Comparison of ENCODE assay signal across 2 cellular contexts in the genomic region with DNA sequence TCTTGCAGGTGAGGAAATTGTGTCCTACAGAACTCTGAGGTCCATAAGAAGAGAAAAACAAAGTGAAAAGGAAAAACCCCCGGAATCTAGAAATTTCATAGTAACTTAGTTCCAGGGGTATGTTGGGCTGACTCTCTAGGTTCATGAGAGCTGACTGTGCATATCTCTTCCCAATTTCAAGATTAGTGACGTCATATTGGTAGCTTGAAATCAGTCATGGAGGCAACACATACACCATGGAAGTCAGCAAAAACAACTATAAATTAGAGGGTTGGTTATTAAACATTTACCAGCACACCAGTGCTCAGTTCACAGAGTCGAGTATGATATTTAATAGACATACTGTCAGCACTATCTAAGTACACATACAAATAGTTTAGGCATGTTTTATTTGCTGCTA.
TF ChIP-seq lines count a peak whose summit lies in the region.

No MANE protein-coding gene starts in this region.

TF ChIP-seq in HepG2, 621 proteins besides CTCF, POLR2A, EP300 and RAD21:
- TF ChIP-seq KLF11 (CRISPR knock-in tag; IDR thresholded peaks at IDR 0.05) (no peak), CREB1 (IDR thresholded peaks at IDR 0.05) (peak; percentile 97), CREB1 (CRISPR knock-in tag; IDR thresholded peaks at IDR 0.05) (no peak), ATAD3A (CRISPR knock-in tag; IDR thresholded peaks at IDR 0.05) (no peak), ATF7 (IDR thresholded peaks at IDR 0.05) (peak; percentile 98), ATF7 (CRISPR knock-in tag; IDR thresholded peaks at IDR 0.05) (no peak), HDAC1 (CRISPR knock-in tag; IDR thresholded peaks at IDR 0.05) (no peak), ZBTB7B (CRISPR knock-in tag; IDR thresholded peaks at IDR 0.05) (no peak), TBP (CRISPR knock-in tag; IDR thresholded peaks at IDR 0.05) (no peak)
- TF ChIP-seq, protein P1, sequence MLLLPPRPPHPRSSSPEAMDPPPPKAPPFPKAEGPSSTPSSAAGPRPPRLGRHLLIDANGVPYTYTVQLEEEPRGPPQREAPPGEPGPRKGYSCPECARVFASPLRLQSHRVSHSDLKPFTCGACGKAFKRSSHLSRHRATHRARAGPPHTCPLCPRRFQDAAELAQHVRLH (CRISPR knock-in tag; IDR thresholded peaks at IDR 0.05; ENCODE audit: borderline replicate concordance, low read depth): no peak
- TF ChIP-seq, protein P2, sequence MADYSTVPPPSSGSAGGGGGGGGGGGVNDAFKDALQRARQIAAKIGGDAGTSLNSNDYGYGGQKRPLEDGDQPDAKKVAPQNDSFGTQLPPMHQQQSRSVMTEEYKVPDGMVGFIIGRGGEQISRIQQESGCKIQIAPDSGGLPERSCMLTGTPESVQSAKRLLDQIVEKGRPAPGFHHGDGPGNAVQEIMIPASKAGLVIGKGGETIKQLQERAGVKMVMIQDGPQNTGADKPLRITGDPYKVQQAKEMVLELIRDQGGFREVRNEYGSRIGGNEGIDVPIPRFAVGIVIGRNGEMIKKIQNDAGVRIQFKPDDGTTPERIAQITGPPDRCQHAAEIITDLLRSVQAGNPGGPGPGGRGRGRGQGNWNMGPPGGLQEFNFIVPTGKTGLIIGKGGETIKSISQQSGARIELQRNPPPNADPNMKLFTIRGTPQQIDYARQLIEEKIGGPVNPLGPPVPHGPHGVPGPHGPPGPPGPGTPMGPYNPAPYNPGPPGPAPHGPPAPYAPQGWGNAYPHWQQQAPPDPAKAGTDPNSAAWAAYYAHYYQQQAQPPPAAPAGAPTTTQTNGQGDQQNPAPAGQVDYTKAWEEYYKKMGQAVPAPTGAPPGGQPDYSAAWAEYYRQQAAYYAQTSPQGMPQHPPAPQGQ (CRISPR knock-in tag; IDR thresholded peaks at IDR 0.05; ENCODE audit: borderline replicate concordance): no peak

TF ChIP-seq in K562, 482 proteins besides CTCF, POLR2A, EP300 and RAD21:
- TF ChIP-seq MYNN (IDR thresholded peaks at IDR 0.05): no peak
- TF ChIP-seq MYNN (CRISPR knock-in tag; IDR thresholded peaks at IDR 0.05): no peak
- TF ChIP-seq, protein P3, sequence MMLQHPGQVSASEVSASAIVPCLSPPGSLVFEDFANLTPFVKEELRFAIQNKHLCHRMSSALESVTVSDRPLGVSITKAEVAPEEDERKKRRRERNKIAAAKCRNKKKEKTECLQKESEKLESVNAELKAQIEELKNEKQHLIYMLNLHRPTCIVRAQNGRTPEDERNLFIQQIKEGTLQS (IDR thresholded peaks at IDR 0.05): peak; percentile 28; the same call in 1 of the 2 replicates
- TF ChIP-seq, protein P3 (CRISPR knock-in tag; conservative IDR thresholded peaks at IDR 0.05): no peak
- TF ChIP-seq ATF1 (CRISPR knock-in tag; IDR thresholded peaks at IDR 0.05): no peak
- peak; percentile 36; the same call in 1 of the 2 replicates for TF ChIP-seq ATF1 (tag; IDR thresholded peaks at IDR 0.05)
